In genomic region chr1:160097911-160098851, GRCh38 we compare ENCODE assay signal across 8 cellular contexts. TPM values are rescaled to one million over a fixed set of nuclear protein-coding genes. Genes with fewer than 3 reads are reported as not detected.
A peak's percentile ranks its signal among the peaks of the same experiment; 100 is the strongest.
DNase-seq lines count a peak whose midpoint lies in the region; ATAC-seq and TF ChIP-seq lines count a peak whose summit lies in the region.

IGSF8 (minus strand) TSS chr1:160098619; CDS start chr1:160098472, 147 bp downstream.

- no peak within 1 kb of the TSS for H4K91ac ChIP-seq in neuronal stem cell (ENCODE audit: low read depth, low read length, poor library complexity)

- H2AFZ ChIP-seq in neuronal stem cell (ENCODE audit: low read length): peak within 1 kb of the TSS; percentile 94

- H2AK5ac ChIP-seq in neuronal stem cell (ENCODE audit: low read depth, low read length): peak within 1 kb of the TSS; percentile 12

- WGBS in neuronal stem cell (ENCODE audit: extremely low coverage in 2 of 2, insufficient read length in 2 of 2, insufficient replicate concordance in 1 of 2), 2 donors: no CpG with 5 or more reads among the region's 64 CpGs

- no peaks in the 10 kb centered on the region for H3K27me3 ChIP-seq in neuronal stem cell (ENCODE audit: control insufficient read depth in 3 of 3, insufficient read depth in 3 of 3, low read depth in 1 of 3, low read length in 3 of 3)

- H3K23ac ChIP-seq in neuronal stem cell (ENCODE audit: low read depth, low read length, poor library complexity): peak within 1 kb of the TSS; percentile 62

- no peak for TF ChIP-seq CTCF in foreskin fibroblast (IDR thresholded peaks at IDR 0.05; ENCODE audit: low read depth, low read length)

- no peak within 1 kb of the TSS for H2BK5ac ChIP-seq in neuronal stem cell (ENCODE audit: low read length)

- no peaks in the 10 kb centered on the region for H3K9me3 ChIP-seq in neuronal stem cell (replicated peaks in 1 of 2; ENCODE audit: control insufficient read depth in 2 of 2, insufficient read depth in 1 of 2, low read depth in 1 of 2, low read length in 2 of 2)

- H3K4ac ChIP-seq in neuronal stem cell (ENCODE audit: low read length): no peak within 1 kb of the TSS

- DNase-seq in Caki2 (ENCODE audit: low read depth): peak; percentile 43
- peak; percentile 44 for DNase-seq in KG1 (lab: John Stamatoyannopoulos, UW)
- DNase-seq in SHP77 (lab: John Stamatoyannopoulos, UW): peak; percentile 91 to 94
- peak; percentile 96 for DNase-seq in activated effector memory CD4-positive, alpha-beta T cell treated with anti-CD3 and anti-CD28 coated beads, Interleukin-2, amount 50 U/mL, for 16 hours
- peak; percentile 66 to 89 for DNase-seq in foreskin fibroblast
- DNase-seq in neuronal stem cell (ENCODE audit: low spot score): peak; percentile 86
- DNase-seq in substantia nigra (lab: John Stamatoyannopoulos, UW): peak; percentile 55 to 99 (median 91)

- H3K14ac ChIP-seq in neuronal stem cell (ENCODE audit: low read length): no peak within 1 kb of the TSS

- peak within 1 kb of the TSS; percentile 96 for H3K4me2 ChIP-seq in neuronal stem cell (ENCODE audit: insufficient read depth, low read length, poor library complexity, severe bottlenecking)

- H3K4me3 ChIP-seq in foreskin fibroblast (ENCODE audit: low read depth in 1 of 2, low read length in 2 of 2) (peak within 1 kb of the TSS; percentile 58 to 70), neuronal stem cell (ENCODE audit: low read length in 2 of 2) (peak within 1 kb of the TSS; percentile 59 to 84)

- peak within 1 kb of the TSS; percentile 92 for H3K9ac ChIP-seq in neuronal stem cell (ENCODE audit: low read depth, low read length, poor library complexity)

- H2BK12ac ChIP-seq in neuronal stem cell (ENCODE audit: low read length): no peak within 1 kb of the TSS

- peak; percentile 43 for ATAC-seq in GM21528 (IDR thresholded peaks at IDR 0.05; ENCODE audit: low FRiP score, unreplicated experiment)

- no peak within 1 kb of the TSS for H2BK120ac ChIP-seq in neuronal stem cell (ENCODE audit: low read depth, low read length)

- in situ Hi-C loops in Caki2 (cut with HindIII; ENCODE audit: low pct_unique_long_range_greater_than_20kb, low sequenced_read_pairs): no loop called here

- H3K79me1 ChIP-seq in neuronal stem cell (ENCODE audit: low read depth, low read length): no peaks in the 10 kb centered on the region

- peaks cover 0 to 8% of the 10 kb centered on the region in 2 donors for H3K36me3 ChIP-seq in neuronal stem cell (replicated peaks in 1 of 2; ENCODE audit: control insufficient read depth in 2 of 2, insufficient read depth in 2 of 2, low read length in 2 of 2)

- peak within 1 kb of the TSS; percentile 92 for H3K18ac ChIP-seq in neuronal stem cell (ENCODE audit: low read length)

- H2BK15ac ChIP-seq in neuronal stem cell (ENCODE audit: low read length): no peak within 1 kb of the TSS

- no peak within 1 kb of the TSS for H3K27ac ChIP-seq in neuronal stem cell (replicated peaks; ENCODE audit: low read length)
- H3K27ac ChIP-seq in substantia nigra (ENCODE audit: low read depth, low read length, poor library complexity, severe bottlenecking): peak within 1 kb of the TSS; percentile 97

- H3K4me1 ChIP-seq in neuronal stem cell (ENCODE audit: control insufficient read depth in 2 of 2, insufficient read depth in 1 of 2, low read depth in 1 of 2, low read length in 2 of 2): peaks cover 29 to 46% of the 10 kb centered on the region in 2 donors

- H4K8ac ChIP-seq in neuronal stem cell (ENCODE audit: low read depth, low read length): no peak within 1 kb of the TSS

RNA-seq across cellular contexts. Expression of gene IGSF8, which starts in this region (rescaled TPM):
- 52.6 and 56.2 TPM in 2 replicates for total RNA-seq in Caki2 (2014; rRNA removed; shearing (Covaris generic); ENCODE audit: low replicate concordance)
- polyA plus RNA-seq in neuronal stem cell (2013, experiment 1 of 2): 12.3 TPM
- 12.6 TPM for polyA plus RNA-seq in neuronal stem cell (2013, experiment 2 of 2)

Comparison
In these comparisons a context has a peak if more than half of its experiments do, and no peak if none do; other contexts are left out.
1. DNase-seq: peak in every context shown above with its lines; median percentile 96 in activated effector memory CD4-positive, alpha-beta T cell treated with anti-CD3 and anti-CD28 coated beads, Interleukin-2, amount 50 U/mL, for 16 hours; 92 in SHP77; 91 in substantia nigra; 86 in neuronal stem cell; 78 in foreskin fibroblast; 44 in KG1; 43 in Caki2.